1 cellular context compared by ENCODE assay signal in the genomic region with DNA sequence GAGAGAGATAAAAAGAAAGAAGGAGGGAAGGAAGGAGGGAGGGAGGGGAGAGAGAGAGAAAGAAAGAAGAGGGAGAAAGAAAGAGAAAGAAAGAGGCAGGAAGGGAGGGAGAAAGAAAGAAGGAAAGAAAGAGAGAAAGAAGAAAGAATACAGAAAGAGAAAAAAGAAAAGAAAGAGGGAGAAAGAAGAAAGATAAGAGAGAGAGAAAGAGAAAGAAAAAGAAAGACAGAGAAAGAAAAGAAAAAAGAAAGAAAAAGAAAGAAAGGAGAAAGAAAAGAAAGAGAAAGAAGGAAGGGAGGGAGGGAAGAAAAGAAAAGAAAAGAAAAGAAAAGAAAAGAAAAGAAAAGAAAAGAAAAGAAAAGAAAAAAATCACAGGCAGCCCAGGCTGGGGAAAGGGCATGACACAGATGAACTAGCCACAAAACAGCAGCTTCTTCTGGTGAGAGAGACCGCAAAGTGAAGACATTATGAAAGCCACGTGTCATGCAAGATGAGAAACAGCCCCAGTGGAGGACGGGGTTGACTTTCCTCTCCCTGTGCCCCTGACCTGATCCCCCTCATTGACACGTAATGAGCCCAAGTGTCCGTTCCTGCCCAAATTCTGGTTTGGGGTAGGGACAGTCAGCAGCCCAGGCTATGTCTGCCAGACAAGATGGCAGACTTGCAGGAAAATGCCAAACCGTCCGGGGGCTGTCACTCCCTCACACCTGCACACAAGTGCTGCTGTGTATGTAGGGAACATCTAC.
TF ChIP-seq lines count a peak whose summit lies in the region.

No MANE protein-coding gene starts in this region.

TF ChIP-seq in WTC11, 78 proteins besides CTCF, POLR2A, EP300 and RAD21 (continued from another document):
- TF ChIP-seq, protein P1, sequence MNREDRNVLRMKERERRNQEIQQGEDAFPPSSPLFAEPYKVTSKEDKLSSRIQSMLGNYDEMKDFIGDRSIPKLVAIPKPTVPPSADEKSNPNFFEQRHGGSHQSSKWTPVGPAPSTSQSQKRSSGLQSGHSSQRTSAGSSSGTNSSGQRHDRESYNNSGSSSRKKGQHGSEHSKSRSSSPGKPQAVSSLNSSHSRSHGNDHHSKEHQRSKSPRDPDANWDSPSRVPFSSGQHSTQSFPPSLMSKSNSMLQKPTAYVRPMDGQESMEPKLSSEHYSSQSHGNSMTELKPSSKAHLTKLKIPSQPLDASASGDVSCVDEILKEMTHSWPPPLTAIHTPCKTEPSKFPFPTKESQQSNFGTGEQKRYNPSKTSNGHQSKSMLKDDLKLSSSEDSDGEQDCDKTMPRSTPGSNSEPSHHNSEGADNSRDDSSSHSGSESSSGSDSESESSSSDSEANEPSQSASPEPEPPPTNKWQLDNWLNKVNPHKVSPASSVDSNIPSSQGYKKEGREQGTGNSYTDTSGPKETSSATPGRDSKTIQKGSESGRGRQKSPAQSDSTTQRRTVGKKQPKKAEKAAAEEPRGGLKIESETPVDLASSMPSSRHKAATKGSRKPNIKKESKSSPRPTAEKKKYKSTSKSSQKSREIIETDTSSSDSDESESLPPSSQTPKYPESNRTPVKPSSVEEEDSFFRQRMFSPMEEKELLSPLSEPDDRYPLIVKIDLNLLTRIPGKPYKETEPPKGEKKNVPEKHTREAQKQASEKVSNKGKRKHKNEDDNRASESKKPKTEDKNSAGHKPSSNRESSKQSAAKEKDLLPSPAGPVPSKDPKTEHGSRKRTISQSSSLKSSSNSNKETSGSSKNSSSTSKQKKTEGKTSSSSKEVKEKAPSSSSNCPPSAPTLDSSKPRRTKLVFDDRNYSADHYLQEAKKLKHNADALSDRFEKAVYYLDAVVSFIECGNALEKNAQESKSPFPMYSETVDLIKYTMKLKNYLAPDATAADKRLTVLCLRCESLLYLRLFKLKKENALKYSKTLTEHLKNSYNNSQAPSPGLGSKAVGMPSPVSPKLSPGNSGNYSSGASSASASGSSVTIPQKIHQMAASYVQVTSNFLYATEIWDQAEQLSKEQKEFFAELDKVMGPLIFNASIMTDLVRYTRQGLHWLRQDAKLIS (CRISPR knock-in tag; IDR thresholded peaks at IDR 0.05; ENCODE audit: borderline replicate concordance) = no peak
